In the genomic region with DNA sequence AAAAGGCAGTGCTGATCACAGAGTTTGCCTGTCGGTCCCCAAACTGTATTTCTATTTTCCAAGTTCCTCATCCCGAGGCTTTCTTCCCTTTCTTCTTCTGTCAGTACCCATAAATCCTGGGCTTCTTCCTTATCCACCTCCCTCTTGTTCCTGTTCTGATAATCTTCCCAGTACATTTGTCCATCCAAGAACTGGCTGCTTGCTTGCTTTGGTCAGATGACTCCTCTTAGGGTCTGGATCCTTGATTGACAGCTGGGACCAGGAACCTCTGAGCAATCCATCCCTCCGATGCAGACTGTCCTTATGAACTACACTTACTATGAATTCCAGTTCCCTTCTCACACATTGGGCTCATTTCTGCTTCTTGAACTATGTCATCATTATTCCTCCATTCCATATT, we compare ENCODE assay signal across 1 cellular context.
TF ChIP-seq lines count a peak whose summit lies in the region.

No MANE protein-coding gene starts in this region.

TF ChIP-seq in GM23338, 12 proteins besides CTCF, POLR2A, EP300 and RAD21 (continued from another document):
- no peak for TF ChIP-seq REST (IDR thresholded peaks at IDR 0.05; ENCODE audit: unreplicated experiment)
